In the genomic region with DNA sequence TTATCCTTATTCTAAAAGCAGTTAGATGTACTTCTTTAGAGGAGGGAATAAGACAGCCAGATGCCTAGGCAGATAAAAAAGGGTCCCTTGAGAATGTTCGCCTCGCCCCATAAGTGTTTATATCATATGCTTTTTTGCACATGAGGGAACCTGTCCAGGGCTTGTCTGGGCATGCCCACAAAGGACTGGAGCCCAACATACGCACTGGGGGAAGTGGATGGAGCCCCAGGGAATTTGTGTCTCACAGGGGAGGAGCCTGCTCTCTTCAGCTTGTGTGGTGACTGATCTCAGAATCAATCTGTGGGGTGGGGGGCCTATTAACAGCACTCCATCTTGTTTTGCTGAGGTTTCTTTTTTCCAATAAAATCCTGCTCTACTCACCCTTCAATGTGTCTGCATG, we compare ENCODE assay signal across 20 cellular contexts. TPM values are rescaled to one million over a fixed set of nuclear protein-coding genes. Genes with fewer than 3 reads are reported as not detected.
DNase-seq lines count a peak whose midpoint lies in the region; ATAC-seq, FAIRE-seq and TF ChIP-seq lines count a peak whose summit lies in the region.
"Had no signal": no experiment of that assay in that cellular context is flagged by ENCODE, and none has a peak within 500 bp of the region (broad histone marks: within the 10 kb centered on the region; RNA-seq: fewer than 3 reads in every experiment).

No MANE protein-coding gene starts in this region.

- H3K4me1 Mint-ChIP-seq in activated T-cell treated with anti-CD3 and anti-CD28 coated beads, Interleukin-2, amount 50 U/mL, for 24 hours (ENCODE audit: low read depth), result peaks cover 2% of the 10 kb centered on the region

- H3K4me2 ChIP-seq in GM12878 (ENCODE audit: control insufficient read depth, insufficient read depth) (no peak overlapping the region), keratinocyte (ENCODE audit: control insufficient read depth, extremely low read depth, insufficient read depth, low read depth, low read length) (no peak overlapping the region)
- H3K4me2 ChIP-seq: smooth muscle cell had no signal

- H4K20me1 ChIP-seq in GM12878 (ENCODE audit: control insufficient read depth, insufficient read depth), result no peaks in the 10 kb centered on the region
- no peaks in the 10 kb centered on the region for H4K20me1 ChIP-seq in keratinocyte (ENCODE audit: control insufficient read depth, extremely low read depth, insufficient read depth, low read length)

- H3K27me3 ChIP-seq in GM12878 (replicated peaks in 1 of 2; ENCODE audit: control insufficient read depth in 2 of 2, insufficient read depth in 2 of 2, low read length in 1 of 2), result no peaks in the 10 kb centered on the region
- H3K27me3 ChIP-seq in keratinocyte (ENCODE audit: control insufficient read depth, extremely low read depth, insufficient read depth, low read length), result no peaks in the 10 kb centered on the region

- no peaks in the 10 kb centered on the region for H3K27me3 Mint-ChIP-seq in activated T-cell treated with anti-CD3 and anti-CD28 coated beads, Interleukin-2, amount 50 U/mL, for 24 hours
- H3K27me3 Mint-ChIP-seq: CD4-positive, alpha-beta memory T cell had no signal

- H3K36me3 ChIP-seq in HEK293 (ENCODE audit: control insufficient read depth in 2 of 2, insufficient read depth in 1 of 2, low read length in 2 of 2), result peaks cover 15 to 86% of the 10 kb centered on the region in 2 experiments
- H3K36me3 ChIP-seq in GM12878 (ENCODE audit: control insufficient read depth in 2 of 2, insufficient read depth in 2 of 2, low read length in 1 of 2), result peaks cover 7 to 30% of the 10 kb centered on the region in 2 experiments; a peak in 3 of 4 replicates
- H3K36me3 ChIP-seq in keratinocyte (ENCODE audit: control insufficient read depth in 2 of 2, extremely low read depth in 1 of 2, insufficient read depth in 2 of 2, low read length in 2 of 2), result peaks cover 17 to 32% of the 10 kb centered on the region in 2 experiments

- H3K4me3 ChIP-seq in HEK293 (ENCODE audit: low read depth, low read length), result no peak overlapping the region
- no peak overlapping the region for H3K4me3 ChIP-seq in GM12878
- H3K4me3 ChIP-seq in keratinocyte (ENCODE audit: control insufficient read depth in 2 of 3, extremely low read depth in 1 of 3, insufficient read depth in 2 of 3, low read depth in 1 of 3, low read length in 3 of 3), result no peak overlapping the region
- H3K4me3 ChIP-seq: smooth muscle cell had no signal

- intact Hi-C loops in GM12878 (cut with micrococcal nuclease; ENCODE audit: unreplicated experiment), result loop anchor here (10.0 kb wide), 1 partner anchor 278 kb away; no protein-coding TSS in a partner anchor

- peaks cover 15% of the 10 kb centered on the region for H3K9me3 Mint-ChIP-seq in activated T-cell treated with anti-CD3 and anti-CD28 coated beads, Interleukin-2, amount 50 U/mL, for 24 hours

- SMC1A ChIA-PET in GM12878 (lab: Charles Lee; ENCODE audit: uncharacterized antibody, unreplicated experiment), result interaction anchor here (1.1 kb wide), 1 partner anchor 34 kb away, joined by 3 read pairs; no protein-coding TSS in a partner anchor

- H3K9ac ChIP-seq in GM12878 (ENCODE audit: control insufficient read depth, insufficient read depth, low read length) (no peak overlapping the region), keratinocyte (ENCODE audit: control insufficient read depth, extremely low read depth, insufficient read depth, low read length) (no peak overlapping the region)

- ATAC-seq in GM12878 (no peak), GM21529 (IDR thresholded peaks at IDR 0.05; ENCODE audit: unreplicated experiment) (no peak)

- H3K27ac ChIP-seq in HEK293 (ENCODE audit: extremely low read depth, low read depth, low read length) (peak overlapping the region; percentile 24; the same call in 1 of the 2 replicates), GM12878 (ENCODE audit: control insufficient read depth, insufficient read depth) (0 out of 2 replicates have a peak overlapping the region, but pooled peaks have one; percentile 13), keratinocyte (ENCODE audit: control insufficient read depth, insufficient read depth, low read length) (no peak overlapping the region)

- TF ChIP-seq CTCF in HEK293 (tag by site-specific recombination; IDR thresholded peaks at IDR 0.05) (no peak), GM12878 (IDR thresholded peaks at IDR 0.05 in 2 of 3, conservative IDR thresholded peaks at IDR 0.05 in 1 of 3; ENCODE audit: control insufficient read depth in 2 of 3, extremely low read depth in 1 of 3, insufficient read depth in 1 of 3, low read depth in 3 of 3, low read length in 3 of 3) (no peak), keratinocyte (optimal IDR thresholded peaks at IDR 0.05 in 1 of 3, IDR thresholded peaks at IDR 0.05 in 1 of 3, conservative IDR thresholded peaks at IDR 0.05 in 1 of 3; ENCODE audit: extremely low read depth in 1 of 3, insufficient read depth in 2 of 3, low read length in 3 of 3) (no peak)

- no peaks in the 10 kb centered on the region for H3K4me1 ChIP-seq in HEK293 (ENCODE audit: control insufficient read depth, insufficient read depth, low read length)
- H3K4me1 ChIP-seq in GM12878 (ENCODE audit: control insufficient read depth, insufficient read depth, low read length), result no peaks in the 10 kb centered on the region
- H3K4me1 ChIP-seq in keratinocyte (ENCODE audit: control insufficient read depth, extremely low read depth, insufficient read depth, low read length), result no peaks in the 10 kb centered on the region

- TF ChIP-seq RAD21 in GM12878 (IDR thresholded peaks at IDR 0.05; ENCODE audit: insufficient read depth, low read depth, low read length), result no peak

- peak overlapping the region; percentile 11 for H3K27ac Mint-ChIP-seq in activated T-cell treated with anti-CD3 and anti-CD28 coated beads, Interleukin-2, amount 50 U/mL, for 24 hours
- H3K27ac Mint-ChIP-seq: CD4-positive, alpha-beta memory T cell; T-helper 1 cell treated with Interleukin-12 subunit alpha and Interleukin-12 subunit beta and Interleukin-4 antibody, amounts not matched to agents 30 μg/mL and 1 μg/mL, for 36 hours had no signal

- no peaks in the 10 kb centered on the region; the same call in 1 of the 2 replicates for H3K79me2 ChIP-seq in GM12878 (ENCODE audit: control insufficient read depth, insufficient read depth, low read length)
- no peaks in the 10 kb centered on the region for H3K79me2 ChIP-seq in keratinocyte (ENCODE audit: control insufficient read depth, insufficient read depth, low read length)

- no TSS peak for BruUV-seq in GM12878 (replicated peaks; lab: Mats Ljungman, UMichigan)

- in situ Hi-C loops in GM12878 (cut with MboI), result no loop called here

- no peak for TF ChIP-seq POLR2A in GM12878 (IDR thresholded peaks at IDR 0.05; ENCODE audit: low read depth, low read length)

- no peak overlapping the region for H3K4me3 Mint-ChIP-seq in activated T-cell treated with anti-CD3 and anti-CD28 coated beads, Interleukin-2, amount 50 U/mL, for 24 hours
- H3K4me3 Mint-ChIP-seq: CD4-positive, alpha-beta memory T cell; T-helper 1 cell treated with Interleukin-12 subunit alpha and Interleukin-12 subunit beta and Interleukin-4 antibody, amounts not matched to agents 30 μg/mL and 1 μg/mL, for 36 hours had no signal

- H2AFZ ChIP-seq in GM12878 (ENCODE audit: control insufficient read depth, low read depth, low read length) (no peak overlapping the region), keratinocyte (ENCODE audit: control insufficient read depth, low read length) (no peak overlapping the region)

- RAD21 ChIA-PET in GM12878 (lab: Charles Lee; ENCODE audit: unreplicated experiment), result no interaction called here

- dilution Hi-C loops in keratinocyte (cut with MboI; ENCODE audit: extremely low pct_ligation_motif_present, low sequenced_read_pairs), result no loop called here

- TF ChIP-seq EP300 in GM12878 (IDR thresholded peaks at IDR 0.05; ENCODE audit: borderline replicate concordance in 1 of 2, control insufficient read depth in 1 of 2, low read depth in 2 of 2, low read length in 2 of 2), result no peak

- CTCF ChIA-PET in HEK293 (lab: Yijun Ruan, JAX) (no interaction called here), GM12878 (lab: Yijun Ruan, JAX) (no interaction called here)

- no peak for FAIRE-seq in GM12878 (lab: Jason Lieb, UNC)
- FAIRE-seq in keratinocyte (lab: Jason Lieb, UNC), result no peak
- FAIRE-seq in urothelium cell line (lab: Jason Lieb, UNC), result no peak

- no peak for DNase-seq in activated T-cell treated with anti-CD3 and anti-CD28 coated beads, Interleukin-2, amount 50 U/mL, for 24 hours
- no peak for DNase-seq in activated T-cell treated with anti-CD3 and anti-CD28 coated beads, Interleukin-2, amount 50 U/mL, for 1 hour
- DNase-seq in GM12878 (ENCODE audit: low read depth, low spot score), result no peak
- DNase-seq in keratinocyte (ENCODE audit: low read depth, low spot score), result peak; percentile 78
- no peak for DNase-seq in urothelium cell line (ENCODE audit: low spot score)
- no peak for DNase-seq in activated gamma-delta T cell (lab: John Stamatoyannopoulos, UW)
- DNase-seq: activated CD4-positive, alpha-beta T cell treated with anti-CD3 and anti-CD28 coated beads, Interleukin-2, amount 50 U/mL, for 4 hours; caudate nucleus; CD4-positive, alpha-beta memory T cell; DMS79; Karpas-422; NCI-H1092; NCI-H82; SIG-M5; stimulated activated CD4-positive, alpha-beta T cell treated with anti-CD3 and anti-CD28 coated beads, Interleukin-4, amount 100 ng/mL, for 4 hours; substantia nigra had no signal

- H3K9me3 ChIP-seq in HEK293 (ENCODE audit: control insufficient read depth, insufficient read depth, low read depth, low read length) (no peaks in the 10 kb centered on the region), GM12878 (replicated peaks; ENCODE audit: control insufficient read depth, insufficient read depth, low read length) (peaks cover 16% of the 10 kb centered on the region; the same call in 2 of the 3 replicates), keratinocyte (ENCODE audit: control insufficient read depth, low read depth, low read length) (peaks cover 13% of the 10 kb centered on the region)

- H3K9me1 ChIP-seq in keratinocyte (ENCODE audit: control insufficient read depth, extremely low read depth, insufficient read depth, low read length), result no peaks in the 10 kb centered on the region

- 91% methylated on average over 3 of the region's 3 CpGs for WGBS in GM12878 (ENCODE audit: insufficient coverage, insufficient replicate concordance, low lambda C conversion rate, missing lambda C conversion rate)

- peaks cover 100% of the 10 kb centered on the region for H3K36me3 Mint-ChIP-seq in activated T-cell treated with anti-CD3 and anti-CD28 coated beads, Interleukin-2, amount 50 U/mL, for 24 hours (ENCODE audit: low read depth)

- POLR2A ChIA-PET in HEK293 (lab: Yijun Ruan, JAX), result no interaction called here
- POLR2A ChIA-PET in GM12878 (lab: Charles Lee), result interaction anchor here (1.1 kb wide), 1 partner anchor 35 kb away, joined by 3 read pairs; a partner anchor contains a TSS

RNA-seq across cellular contexts. Expression of a gene that starts 22.6 kb away (rescaled TPM):
- 22.5 and 25.4 TPM in 2 replicates for total RNA-seq in GM12878 (2013; cell fraction: nucleolus; rRNA removed)
- total RNA-seq in GM12878 (2014; rRNA removed) (31.5 and 38.0 TPM in 2 replicates), GM12878 (2014; rRNA removed; fragmentation: Illumina TruSeq; extraction: Trizol) (48.4 and 51.9 TPM in 2 replicates), GM12878 (2021) (40.1 and 43.7 TPM in 2 replicates)
- polyA plus RNA-seq in GM12878 (2011; ENCODE audit: low read depth), result 34.7 TPM
- polyA plus RNA-seq in GM12878 (2011; rRNA removed) (92.5 and 107 TPM in 2 replicates), GM12878 (2014; fragmentation: Illumina TruSeq; extraction: Trizol) (85.5 and 100 TPM in 2 replicates), GM12878 (2014; fragmentation: Nextera tagmentation; extraction: Ambion mirVana) (100 to 1,000 TPM; 103 to 117 TPM), GM12878 (2014; rRNA removed) (58.4 and 66.8 TPM in 2 replicates), GM12878 (2016; fragmentation: Nextera tagmentation; extraction: Ambion mirVana) (10 to 100 TPM; 89.3 to 92.2 TPM), keratinocyte (49.5 to 62.4 TPM (median 51.2 TPM) in 3 replicates)
- polyA plus RNA-seq in GM12878 (2011; cell fraction: cytosol; rRNA removed), result 35.1 and 43.3 TPM in 2 replicates
- polyA plus RNA-seq in GM12878 (2011; cell fraction: nucleus; rRNA removed), result 15.5 and 22.6 TPM in 2 replicates
- polyA plus RNA-seq in GM12878 (2012), result 43.5 and 44.3 TPM in 2 replicates
- polyA minus RNA-seq in GM12878 (2011; rRNA and poly(A)+ RNA removed), result 15.9 and 20.0 TPM in 2 replicates
- 12.3 and 16.1 TPM in 2 replicates for polyA minus RNA-seq in GM12878 (2011; cell fraction: cytosol; rRNA and poly(A)+ RNA removed)
- 7.1 and 8.5 TPM in 2 replicates for polyA minus RNA-seq in GM12878 (2011; cell fraction: nucleus; rRNA and poly(A)+ RNA removed)
- 120 TPM for polyA plus RNA-seq in keratinocyte (2011; ENCODE audit: low read depth)
- 43.9 and 69.2 TPM in 2 replicates for polyA plus RNA-seq in keratinocyte (2011; cell fraction: cytosol; rRNA removed)
- polyA plus RNA-seq in keratinocyte (2011; cell fraction: nucleus; rRNA removed), result 30.0 and 37.0 TPM in 2 replicates
- 36.8 and 49.4 TPM in 2 replicates for polyA plus RNA-seq in keratinocyte (2012; ENCODE audit: low replicate concordance)
- 11.6 to 19.8 TPM (median 15.4 TPM) in 3 replicates for polyA minus RNA-seq in keratinocyte
- 12.1 TPM for polyA minus RNA-seq in keratinocyte (2011; cell fraction: cytosol; rRNA and poly(A)+ RNA removed)
- polyA minus RNA-seq in keratinocyte (2011; cell fraction: nucleus; rRNA and poly(A)+ RNA removed), result 4.2 and 13.4 TPM in 2 replicates

RNA-seq across cellular contexts. Expression of a gene that starts 34.8 kb away (rescaled TPM):
- total RNA-seq in GM12878 (2013; cell fraction: nucleolus; rRNA removed), result 1.9 and 2.7 TPM in 2 replicates
- total RNA-seq in GM12878 (2014; rRNA removed) (14.7 and 15.4 TPM in 2 replicates), GM12878 (2014; rRNA removed; fragmentation: Illumina TruSeq; extraction: Trizol) (18.3 TPM in 2 replicates), GM12878 (2021) (10.0 and 12.0 TPM in 2 replicates)
- 6.9 TPM for polyA plus RNA-seq in GM12878 (2011; ENCODE audit: low read depth)
- polyA plus RNA-seq in GM12878 (2011; rRNA removed) (20.6 and 30.3 TPM in 2 replicates), GM12878 (2014; fragmentation: Illumina TruSeq; extraction: Trizol) (20.4 and 23.3 TPM in 2 replicates), GM12878 (2014; fragmentation: Nextera tagmentation; extraction: Ambion mirVana) (10 to 100 TPM; 11.4 to 17.7 TPM), GM12878 (2014; rRNA removed) (13.6 and 16.5 TPM in 2 replicates), GM12878 (2016; fragmentation: Nextera tagmentation; extraction: Ambion mirVana) (10 to 100 TPM; 25.2 to 26.7 TPM), keratinocyte (19.4 to 41.1 TPM (median 24.5 TPM) in 3 replicates)
- 10.2 and 10.5 TPM in 2 replicates for polyA plus RNA-seq in GM12878 (2011; cell fraction: cytosol; rRNA removed)
- 3.1 and 4.0 TPM in 2 replicates for polyA plus RNA-seq in GM12878 (2011; cell fraction: nucleus; rRNA removed)
- 8.0 and 8.5 TPM in 2 replicates for polyA plus RNA-seq in GM12878 (2012)
- 3.1 TPM in 2 replicates for polyA minus RNA-seq in GM12878 (2011; rRNA and poly(A)+ RNA removed)
- polyA minus RNA-seq in GM12878 (2011; cell fraction: cytosol; rRNA and poly(A)+ RNA removed), result 1.9 and 2.3 TPM in 2 replicates
- polyA minus RNA-seq in GM12878 (2011; cell fraction: nucleus; rRNA and poly(A)+ RNA removed), result 1.5 and 3.3 TPM in 2 replicates
- polyA plus RNA-seq in keratinocyte (2011; ENCODE audit: low read depth), result 3.5 TPM
- polyA plus RNA-seq in keratinocyte (2011; cell fraction: cytosol; rRNA removed), result 16.5 and 27.2 TPM in 2 replicates
- polyA plus RNA-seq in keratinocyte (2011; cell fraction: nucleus; rRNA removed), result 7.7 and 8.0 TPM in 2 replicates
- polyA plus RNA-seq in keratinocyte (2012; ENCODE audit: low replicate concordance), result 11.5 and 26.1 TPM in 2 replicates
- polyA minus RNA-seq in keratinocyte, result 3.4 to 8.5 TPM (median 7.7 TPM) in 3 replicates
- 9.8 TPM for polyA minus RNA-seq in keratinocyte (2011; cell fraction: cytosol; rRNA and poly(A)+ RNA removed)
- polyA minus RNA-seq in keratinocyte (2011; cell fraction: nucleus; rRNA and poly(A)+ RNA removed), result 2.3 and 3.5 TPM in 2 replicates
